ENCODE assay signal across 29 cellular contexts in the genomic region with DNA sequence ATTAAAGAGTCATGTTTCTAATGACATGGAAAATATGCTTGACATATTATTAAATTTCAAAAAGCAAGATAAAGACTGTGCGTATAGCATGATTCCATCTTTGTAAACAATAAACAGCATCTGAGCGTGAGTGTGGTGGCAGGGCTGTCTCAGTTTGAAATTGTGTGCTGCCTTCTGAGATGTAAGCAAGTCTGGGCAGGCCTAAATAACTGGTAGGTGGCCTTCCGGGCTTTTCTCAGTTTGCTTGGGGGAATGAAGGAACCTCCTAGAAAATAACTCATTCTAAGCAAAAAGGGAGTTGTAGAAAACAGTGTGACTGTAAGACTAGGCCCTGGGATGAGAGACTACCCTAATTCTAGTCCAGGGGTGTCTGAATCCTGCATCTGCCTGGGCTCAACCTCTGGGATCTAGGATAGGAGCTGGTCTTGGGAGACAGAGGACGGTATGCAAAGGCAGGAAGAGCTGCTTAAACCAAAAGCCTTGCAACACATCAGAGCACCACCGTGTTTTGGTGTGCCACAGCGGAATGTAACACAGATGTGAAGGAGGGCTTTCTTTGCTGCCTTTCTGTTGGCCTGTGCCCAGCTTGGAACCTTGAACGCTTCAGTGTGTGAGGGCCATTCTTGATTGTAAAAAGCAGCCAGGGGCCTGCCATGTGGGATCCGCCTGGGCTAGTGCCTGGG.
DNase-seq lines count a peak whose midpoint lies in the region; ATAC-seq, FAIRE-seq and TF ChIP-seq lines count a peak whose summit lies in the region.
"Had no signal": no experiment of that assay in that cellular context is flagged by ENCODE, and none has a peak within 500 bp of the region (broad histone marks: within the 10 kb centered on the region; RNA-seq: fewer than 3 reads in every experiment).

No MANE protein-coding gene starts in this region.

- H3K4me3 ChIP-seq in GM23338 (no peak overlapping the region), H1 (ENCODE audit: extremely low read depth in 1 of 4, insufficient read depth in 2 of 4, low read depth in 3 of 4, low read length in 4 of 4) (no peak overlapping the region), neural progenitor cell (no peak overlapping the region)
- H3K4me3 ChIP-seq: BLaER1, esophagus squamous epithelium, left lung, pancreas, SJSA1, spleen had no signal

- H3K9ac ChIP-seq in H1 (replicated peaks in 1 of 4; ENCODE audit: extremely low read depth in 1 of 4, low read depth in 3 of 4, low read length in 3 of 4) (no peak overlapping the region), neural progenitor cell (no peak overlapping the region)
- H3K9ac ChIP-seq: BLaER1 had no signal

- no peak for TF ChIP-seq EP300 in H1 (IDR thresholded peaks at IDR 0.05; ENCODE audit: borderline replicate concordance in 1 of 2, low read depth in 2 of 2, low read length in 2 of 2)

- H3K27ac ChIP-seq in GM23338 (ENCODE audit: low read depth): peak overlapping the region; percentile 62; the same call in 1 of the 2 replicates
- no peak overlapping the region for H3K27ac ChIP-seq in H1 (ENCODE audit: low read depth, low read length)
- H3K27ac ChIP-seq in neural progenitor cell: no peak overlapping the region
- H3K27ac ChIP-seq: BLaER1, esophagus squamous epithelium, HL-60, left lung, pancreas, SJSA1, spleen had no signal

- H3K9me3 Mint-ChIP-seq in GM23338 (peaks cover 1% of the 10 kb centered on the region; the same call in 2 of the 3 replicates), neural progenitor cell (peaks cover under 1% of the 10 kb centered on the region)
- H3K9me3 Mint-ChIP-seq: activated CD4-positive, alpha-beta memory T cell treated with anti-CD3 and anti-CD28 coated beads, Interleukin-2, amount 10 ng/mL, durations not matched to agents 7 days and 5 days; activated T-helper 17 cell treated with anti-CD3 and anti-CD28 coated beads, Interleukin-2, amount 50 U/mL, for 72 hours; type B pancreatic cell had no signal

- no peak for TF ChIP-seq POLR2A in H1 (IDR thresholded peaks at IDR 0.05; ENCODE audit: control extremely low read depth in 1 of 2, low read depth in 2 of 2, low read length in 2 of 2)

- peak overlapping the region; percentile 82; the same call in 1 of the 2 replicates for H2BK5ac ChIP-seq in H1 (ENCODE audit: low read depth, low read length)

- no peak overlapping the region for H4K5ac ChIP-seq in H1 (ENCODE audit: insufficient read length, low read depth, low read length)

- peak overlapping the region; percentile 99 for H2AFZ ChIP-seq in GM23338
- peak overlapping the region; percentile 100 for H2AFZ ChIP-seq in H1 (ENCODE audit: low read length)
- peak overlapping the region; percentile 85 for H2AFZ ChIP-seq in neural progenitor cell (replicated peaks)

- peak overlapping the region; percentile 39; the same call in 1 of the 2 replicates for H3K18ac ChIP-seq in H1 (ENCODE audit: extremely low read depth, low read length)

- H3K27me3 ChIP-seq in GM23338 (ENCODE audit: insufficient read depth) (no peaks in the 10 kb centered on the region), H1 (replicated peaks in 1 of 4; ENCODE audit: control insufficient read depth in 3 of 4, extremely low read depth in 1 of 4, insufficient read depth in 3 of 4, low read length in 3 of 4) (no peaks in the 10 kb centered on the region), neural progenitor cell (no peaks in the 10 kb centered on the region)
- H3K27me3 ChIP-seq: BLaER1, esophagus squamous epithelium, left lung, pancreas, SJSA1, spleen had no signal

- CTCF ChIA-PET in H1 (lab: Charles Lee; ENCODE audit: partially characterized antibody): interaction anchor here (0.6 kb wide), 1 partner anchor 327 kb away, joined by 3 read pairs; no protein-coding TSS in a partner anchor

- H2BK12ac ChIP-seq in H1 (ENCODE audit: low read depth, low read length): peak overlapping the region; percentile 70; the same call in 1 of the 2 replicates

- H3K79me1 ChIP-seq in H1 (ENCODE audit: low read depth, low read length): no peaks in the 10 kb centered on the region

- TF ChIP-seq CTCF in GM23338 (conservative IDR thresholded peaks at IDR 0.05; ENCODE audit: low read depth in 2 of 2): no peak
- no peak for TF ChIP-seq CTCF in H1 (IDR thresholded peaks at IDR 0.05; ENCODE audit: control extremely low read depth in 1 of 3, insufficient read depth in 1 of 3, low read depth in 1 of 3, low read length in 3 of 3)
- TF ChIP-seq CTCF in neural progenitor cell (IDR thresholded peaks at IDR 0.05): no peak

- peaks cover 3% of the 10 kb centered on the region; the same call in 2 of the 3 replicates for H3K4me1 Mint-ChIP-seq in GM23338
- H3K4me1 Mint-ChIP-seq in neural progenitor cell: no peaks in the 10 kb centered on the region
- H3K4me1 Mint-ChIP-seq: activated CD4-positive, alpha-beta memory T cell treated with anti-CD3 and anti-CD28 coated beads, Interleukin-2, amount 10 ng/mL, durations not matched to agents 7 days and 5 days; activated T-helper 17 cell treated with anti-CD3 and anti-CD28 coated beads, Interleukin-2, amount 50 U/mL, for 72 hours had no signal

- no peak for DNase-seq in GM23338 (ENCODE audit: low spot score)
- DNase-seq in NCI-H526 treated with DMSO at 0.1 percent for 48 hours (lab: John Stamatoyannopoulos, UW): peak; percentile 29
- no peak for DNase-seq in H1 (ENCODE audit: low read depth in 1 of 2, low spot score in 2 of 2)
- DNase-seq in neural progenitor cell (ENCODE audit: low spot score): no peak
- DNase-seq in stimulated activated CD4-positive, alpha-beta T cell treated with anti-CD3 and anti-CD28 coated beads, Interleukin-1b, Interleukin-23, amount 100 ng/mL, for 48 hours: no peak
- DNase-seq in activated CD4-positive, CD25-positive, alpha-beta regulatory T cell (lab: John Stamatoyannopoulos, UW): no peak
- DNase-seq: activated CD4-positive, alpha-beta memory T cell treated with anti-CD3 and anti-CD28 coated beads, Interleukin-2, amount 10 ng/mL, durations not matched to agents 7 days and 5 days; activated CD8-positive, alpha-beta memory T cell treated with anti-CD3 and anti-CD28 coated beads, Interleukin-2, amount 50 U/mL, for 48 hours; activated naive CD4-positive, alpha-beta T cell treated with anti-CD3 and anti-CD28 coated beads, Interleukin-2, amount 50 U/mL, for 16 hours; amygdala; COR-L47; esophagus squamous epithelium; hypothalamus; left lung; naive thymus-derived CD4-positive, alpha-beta T cell; NCI-H1092 treated with DMSO at 0.1 percent for 48 hours; NCI-H2029 treated with DMSO at 0.1 percent for 48 hours; NCI-H774; pancreas; spleen; stimulated activated CD4-positive, alpha-beta T cell treated with anti-CD3 and anti-CD28 coated beads, Interleukin-2, amount 100 ng/mL, for 48 hours; T-helper 1 cell had no signal

- H3K23me2 ChIP-seq in H1 (ENCODE audit: low read depth, low read length): no peaks in the 10 kb centered on the region

- H3K23ac ChIP-seq in H1 (ENCODE audit: insufficient read length): no peak overlapping the region

- no peak overlapping the region for H3K4me3 Mint-ChIP-seq in GM23338
- H3K4me3 Mint-ChIP-seq in neural progenitor cell: no peak overlapping the region
- H3K4me3 Mint-ChIP-seq: activated CD4-positive, alpha-beta memory T cell treated with anti-CD3 and anti-CD28 coated beads, Interleukin-2, amount 10 ng/mL, durations not matched to agents 7 days and 5 days; activated T-helper 17 cell treated with anti-CD3 and anti-CD28 coated beads, Interleukin-2, amount 50 U/mL, for 72 hours; naive thymus-derived CD4-positive, alpha-beta T cell; type B pancreatic cell had no signal

- H3K27ac Mint-ChIP-seq in GM23338: peak overlapping the region; percentile 84
- H3K27ac Mint-ChIP-seq in neural progenitor cell: no peak overlapping the region
- H3K27ac Mint-ChIP-seq: activated CD4-positive, alpha-beta memory T cell treated with anti-CD3 and anti-CD28 coated beads, Interleukin-2, amount 10 ng/mL, durations not matched to agents 7 days and 5 days; activated T-helper 17 cell treated with anti-CD3 and anti-CD28 coated beads, Interleukin-2, amount 50 U/mL, for 72 hours; naive thymus-derived CD4-positive, alpha-beta T cell; type B pancreatic cell had no signal

- TF ChIP-seq RAD21 in H1 (IDR thresholded peaks at IDR 0.05 in 1 of 2, conservative IDR thresholded peaks at IDR 0.05 in 1 of 2; ENCODE audit: low read depth in 2 of 2, low read length in 2 of 2): no peak

- H3K79me2 ChIP-seq in GM23338 (replicated peaks; ENCODE audit: insufficient read depth) (no peaks in the 10 kb centered on the region), H1 (ENCODE audit: control insufficient read depth in 1 of 2, insufficient read depth in 2 of 2, low read length in 2 of 2) (no peaks in the 10 kb centered on the region), neural progenitor cell (ENCODE audit: low read depth) (no peaks in the 10 kb centered on the region)

- POLR2A ChIA-PET in H1 (lab: Charles Lee; ENCODE audit: partially characterized antibody): no interaction called here

- no peaks in the 10 kb centered on the region for H3K9me3 ChIP-seq in H1 (ENCODE audit: insufficient read depth in 2 of 2, low read depth in 1 of 2, low read length in 1 of 2)
- H3K9me3 ChIP-seq in neural progenitor cell (ENCODE audit: low read depth): no peaks in the 10 kb centered on the region
- H3K9me3 ChIP-seq: esophagus squamous epithelium, left lung, pancreas, SJSA1 had no signal

- H2BK20ac ChIP-seq in H1 (ENCODE audit: low read length): no peak overlapping the region

- ATAC-seq in GM23338 (peak; percentile 64), GM21423 (IDR thresholded peaks at IDR 0.05; ENCODE audit: unreplicated experiment) (no peak)
- ATAC-seq: activated CD4-positive, CD25-positive, alpha-beta regulatory T cell treated with anti-CD3 and anti-CD28 coated beads, Interleukin-2, amount 50 U/mL, for 24 hours; left lung; naive thymus-derived CD4-positive, alpha-beta T cell; pancreas had no signal

- 86% methylated on average over 8 of the region's 8 CpGs; no CpG with 5 or more reads in 1 of the 2 experiments for WGBS in H1 (ENCODE audit: extremely low coverage in 1 of 2, insufficient coverage in 1 of 2, insufficient read length in 1 of 2, insufficient replicate concordance in 2 of 2, low coverage in 1 of 2, low lambda C conversion rate in 2 of 2, missing lambda C conversion rate in 1 of 2), 2 experiments

- H3K4me1 ChIP-seq in GM23338 (ENCODE audit: insufficient read depth): no peaks in the 10 kb centered on the region
- H3K4me1 ChIP-seq in H1 (replicated peaks in 1 of 4; ENCODE audit: control insufficient read depth in 3 of 4, insufficient read depth in 4 of 4, low read length in 3 of 4): peaks cover 0 to 3% (median 0%) of the 10 kb centered on the region in 4 experiments; a peak in 1 of 7 replicates
- no peaks in the 10 kb centered on the region for H3K4me1 ChIP-seq in neural progenitor cell
- H3K4me1 ChIP-seq: BLaER1, esophagus squamous epithelium, left lung, pancreas, SJSA1, spleen had no signal

- no peak overlapping the region for H3K4me2 ChIP-seq in GM23338
- H3K4me2 ChIP-seq in H1 (ENCODE audit: insufficient read depth in 1 of 2, low read depth in 2 of 2, low read length in 2 of 2): no peak overlapping the region
- H3K4me2 ChIP-seq in neural progenitor cell: no peak overlapping the region
- H3K4me2 ChIP-seq: BLaER1 had no signal

- H4K8ac ChIP-seq in H1 (ENCODE audit: extremely low read depth, insufficient read depth, low read length): no peak overlapping the region

- no peak overlapping the region for H4K91ac ChIP-seq in H1 (replicated peaks; ENCODE audit: insufficient read length, low read length)

- FAIRE-seq in H1 (lab: Jason Lieb, UNC): no peak
- FAIRE-seq: pancreas had no signal

- H3K56ac ChIP-seq in H1 (replicated peaks; ENCODE audit: insufficient read length, low read depth, low read length): no peak overlapping the region

- H3K27me3 Mint-ChIP-seq in GM23338 (ENCODE audit: insufficient read depth, low read depth, poor library complexity): no peaks in the 10 kb centered on the region
- no peaks in the 10 kb centered on the region for H3K27me3 Mint-ChIP-seq in neural progenitor cell (ENCODE audit: insufficient read depth, low read depth)
- H3K27me3 Mint-ChIP-seq: type B pancreatic cell had no signal

- H2BK15ac ChIP-seq in H1 (ENCODE audit: low read length): no peak overlapping the region

- H3K36me3 Mint-ChIP-seq in GM23338 (ENCODE audit: low read depth) (no peaks in the 10 kb centered on the region), neural progenitor cell (no peaks in the 10 kb centered on the region)
- H3K36me3 Mint-ChIP-seq: naive thymus-derived CD4-positive, alpha-beta T cell; type B pancreatic cell had no signal

- H3K4ac ChIP-seq in H1 (replicated peaks; ENCODE audit: insufficient read length, low read depth, low read length): no peak overlapping the region

- H3K14ac ChIP-seq in H1 (ENCODE audit: insufficient read length): no peak overlapping the region

- H3K9me2 ChIP-seq in GM23338 (ENCODE audit: insufficient read depth): no peaks in the 10 kb centered on the region

- H3F3A ChIP-seq in GM23338 (replicated peaks; ENCODE audit: low read depth) (no peaks in the 10 kb centered on the region), neural progenitor cell (ENCODE audit: low read depth) (no peaks in the 10 kb centered on the region)

- H4K20me1 ChIP-seq in GM23338 (replicated peaks; ENCODE audit: insufficient read depth): no peaks in the 10 kb centered on the region
- no peaks in the 10 kb centered on the region for H4K20me1 ChIP-seq in H1 (replicated peaks in 1 of 2; ENCODE audit: control insufficient read depth in 1 of 2, insufficient read depth in 2 of 2, low read length in 2 of 2)
- no peaks in the 10 kb centered on the region for H4K20me1 ChIP-seq in neural progenitor cell (ENCODE audit: low read depth)
- H4K20me1 ChIP-seq: BLaER1 had no signal

- H2AK5ac ChIP-seq in H1 (ENCODE audit: low read depth, low read length): no peak overlapping the region

- H3K36me3 ChIP-seq in GM23338 (ENCODE audit: insufficient read depth) (no peaks in the 10 kb centered on the region), H1 (ENCODE audit: control insufficient read depth in 2 of 4, insufficient read depth in 4 of 4, low read length in 3 of 4) (no peaks in the 10 kb centered on the region), neural progenitor cell (no peaks in the 10 kb centered on the region)
- H3K36me3 ChIP-seq: BLaER1, esophagus squamous epithelium, left lung, pancreas, SJSA1, spleen had no signal

- H2BK120ac ChIP-seq in H1 (replicated peaks; ENCODE audit: low read depth, low read length): no peak overlapping the region
